In the genomic region with DNA sequence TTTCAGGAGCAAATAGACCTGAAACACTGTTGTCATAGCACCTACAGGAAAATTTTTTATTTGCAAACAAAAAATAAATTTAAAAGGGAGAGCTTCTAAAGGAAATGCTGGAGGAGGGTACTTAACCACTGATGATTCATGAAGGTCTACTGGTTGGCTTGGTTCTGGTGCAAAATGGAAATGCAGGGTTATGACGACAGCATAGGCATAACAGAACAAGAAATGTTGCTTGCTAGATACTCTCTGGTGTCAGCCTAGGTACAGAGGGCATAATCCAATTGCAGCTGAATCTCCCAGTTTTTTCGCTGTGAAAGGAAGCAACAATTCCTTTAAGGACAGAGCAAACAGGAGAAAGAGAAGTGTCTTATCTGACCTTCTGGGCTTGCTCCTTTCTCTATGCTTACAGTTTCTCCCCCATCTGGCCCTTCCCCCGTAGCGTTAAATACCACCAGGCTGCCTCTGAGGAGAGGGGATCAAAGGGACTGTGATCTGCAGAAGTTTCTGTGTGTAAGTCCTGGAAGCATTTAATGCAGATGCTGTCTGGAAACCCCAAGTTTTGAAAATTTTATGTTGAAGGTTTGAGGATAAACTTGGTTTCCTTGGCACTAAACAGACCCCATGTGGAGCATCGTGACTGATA, we compare ENCODE assay signal across 1 cellular context.
TF ChIP-seq lines count a peak whose summit lies in the region.

No MANE protein-coding gene starts in this region.

TF ChIP-seq in H1, 55 proteins besides CTCF, POLR2A, EP300 and RAD21:
- TF ChIP-seq RFX5 (IDR thresholded peaks at IDR 0.05; ENCODE audit: borderline replicate concordance, low read depth, low read length) (no peak), CBX5 (IDR thresholded peaks at IDR 0.05; ENCODE audit: low read depth, low read length) (no peak), FOSL1 (IDR thresholded peaks at IDR 0.05; ENCODE audit: insufficient read depth, low read depth, low read length) (no peak), TEAD4 (IDR thresholded peaks at IDR 0.05; ENCODE audit: low read depth, low read length) (no peak)
